ENCODE assay signal across 8 cellular contexts in genomic region chr11:120324932-120325810, GRCh38. TPM values are rescaled to one million over a fixed set of nuclear protein-coding genes. Genes with fewer than 3 reads are reported as not detected.
DNase-seq lines count a peak whose midpoint lies in the region; ATAC-seq and TF ChIP-seq lines count a peak whose summit lies in the region.

Gene TLCD5, plus strand, starts transcription at chr11:120325299. Its CDS starts 2,143 bp downstream, at chr11:120327442.

- H3K27ac Mint-ChIP-seq in WTC11, result peak within 1 kb of the TSS; percentile 74; the same call in 1 of the 2 replicates

- peaks cover 0 to 13% (median 10%) of the 10 kb centered on the region in 4 donors for H3K4me1 ChIP-seq in liver (ENCODE audit: control insufficient read depth in 4 of 4, insufficient read depth in 4 of 4, low read length in 3 of 4)

- CTCF ChIA-PET in AG04449 (lab: Yijun Ruan, JAX), result interaction anchor here (1.0 to 1.5 kb wide), 7 partner anchors 9 to 36 kb away, joined by 3 to 8 read pairs (median 3); no protein-coding TSS in a partner anchor
- CTCF ChIA-PET in WTC11 (lab: Charles Lee), result interaction anchor here (0.7 to 2.5 kb wide), 5 partner anchors 10 to 104 kb away, joined by 3 to 26 read pairs (median 4); partner anchors contain the start of gene ARHGEF12

- H3K4me3 ChIP-seq in AG04449 (ENCODE audit: low read depth, low read length), result peak within 1 kb of the TSS; percentile 70
- peak within 1 kb of the TSS; percentile 29 to 95 (median 79) for H3K4me3 ChIP-seq in dorsolateral prefrontal cortex
- peak within 1 kb of the TSS; percentile 41 to 64 (median 55) for H3K4me3 ChIP-seq in liver (ENCODE audit: low read depth in 1 of 3, low read length in 3 of 3)

- POLR2A ChIA-PET in AG04449 (lab: Yijun Ruan, JAX), result no interaction called here
- POLR2A ChIA-PET in WTC11 (lab: Charles Lee), result interaction anchor here (1.2 kb wide), 1 partner anchor 11 kb away, joined by 4 read pairs; the partner anchor contains the start of gene ARHGEF12

- H3K27me3 ChIP-seq in dorsolateral prefrontal cortex (no peaks in the 10 kb centered on the region), liver (ENCODE audit: control insufficient read depth in 4 of 4, insufficient read depth in 4 of 4, low read length in 3 of 4) (peaks cover 0 to 3% (median 1%) of the 10 kb centered on the region in 4 donors)

- 3% methylated on average over 84 of the region's 84 CpGs for WGBS in liver

- intact Hi-C loops in dorsolateral prefrontal cortex (cut with DNase I), result no loop called here

- peaks cover 3% of the 10 kb centered on the region; the same call in 1 of the 2 replicates for H3K9me3 Mint-ChIP-seq in WTC11

- peaks cover 17% of the 10 kb centered on the region for H3K4me1 Mint-ChIP-seq in WTC11

- peak; percentile 77 for ATAC-seq in GM19023 (IDR thresholded peaks at IDR 0.05; ENCODE audit: unreplicated experiment)
- peak; percentile 95 for ATAC-seq in WTC11
- no peak for ATAC-seq in HG02970 (IDR thresholded peaks at IDR 0.05; ENCODE audit: low FRiP score, unreplicated experiment)

- H3K9ac ChIP-seq in liver (ENCODE audit: low read depth in 1 of 2, low read length in 2 of 2), result peak within 1 kb of the TSS in 1 of 2 donors; percentile 27

- H3K27me3 Mint-ChIP-seq in WTC11 (ENCODE audit: low read depth), result peaks cover 16% of the 10 kb centered on the region

- H3K36me3 Mint-ChIP-seq in WTC11, result peaks cover 4% of the 10 kb centered on the region

- no peaks in the 10 kb centered on the region for H3K9me3 ChIP-seq in liver (ENCODE audit: control insufficient read depth in 4 of 4, low read length in 3 of 4)

- H3K4me3 Mint-ChIP-seq in WTC11, result peak within 1 kb of the TSS; percentile 78

- TF ChIP-seq RAD21 in liver (IDR thresholded peaks at IDR 0.05), result no peak

- no peaks in the 10 kb centered on the region for H3K36me3 ChIP-seq in liver (ENCODE audit: control insufficient read depth in 4 of 4, insufficient read depth in 3 of 4, low read depth in 1 of 4, low read length in 3 of 4)

- TF ChIP-seq CTCF in AG04449 (IDR thresholded peaks at IDR 0.05; ENCODE audit: insufficient read depth, low read length, missing control alignments) (peak; percentile 36), WTC11 (IDR thresholded peaks at IDR 0.05) (no peak), dorsolateral prefrontal cortex (IDR thresholded peaks at IDR 0.05 in 54 of 56, conservative IDR thresholded peaks at IDR 0.05 in 2 of 56; ENCODE audit: low read depth in 1 of 56, partially characterized antibody in 56 of 56) (peak in 21 of 56 donors; percentile 5 to 34 (median 17)), liver (IDR thresholded peaks at IDR 0.05; ENCODE audit: low read depth, low read length, missing input control) (no peak)

- no peak for DNase-seq in AG04449 (ENCODE audit: low read depth, low spot score)
- peak; percentile 81 for DNase-seq in NCI-H1436 (lab: John Stamatoyannopoulos, UW)
- peak; percentile 88 for DNase-seq in WTC11 (ENCODE audit: low spot score)
- DNase-seq in dorsolateral prefrontal cortex, result peak in 7 of 10 donors; percentile 49 to 80 (median 71)
- DNase-seq in stimulated activated CD8-positive, alpha-beta memory T cell treated with anti-CD3 and anti-CD28 coated beads, Interleukin-15, amount 100 ng/mL, for 48 hours (ENCODE audit: low read depth in 2 of 2), result peak; percentile 21 to 22

- peak within 1 kb of the TSS; percentile 52 to 99 (median 94) for H3K27ac ChIP-seq in dorsolateral prefrontal cortex
- peak within 1 kb of the TSS; percentile 64 for H3K27ac ChIP-seq in liver (ENCODE audit: low read depth in 1 of 2, low read length in 2 of 2)

TF ChIP-seq in WTC11, 78 proteins besides CTCF, POLR2A, EP300 and RAD21 (continues in another document):
- no peak for TF ChIP-seq PRRX2 (CRISPR knock-in tag; IDR thresholded peaks at IDR 0.05)
- TF ChIP-seq FOXP4 (CRISPR knock-in tag; IDR thresholded peaks at IDR 0.05), result peak; percentile 69; the same call in 1 of the 2 replicates
- TF ChIP-seq E2F1 (CRISPR knock-in tag; IDR thresholded peaks at IDR 0.05), result no peak
- TF ChIP-seq GTF2I (CRISPR knock-in tag; conservative IDR thresholded peaks at IDR 0.05), result no peak
- no peak for TF ChIP-seq TCF7 (CRISPR knock-in tag; IDR thresholded peaks at IDR 0.05; ENCODE audit: low read depth)
- TF ChIP-seq ZSCAN18 (CRISPR knock-in tag; IDR thresholded peaks at IDR 0.05), result no peak

TF ChIP-seq in liver, 16 proteins besides CTCF, POLR2A, EP300 and RAD21:
- TF ChIP-seq FOXA1 (IDR thresholded peaks at IDR 0.05) (no peak), MAX (IDR thresholded peaks at IDR 0.05) (no peak), ZBTB33 (IDR thresholded peaks at IDR 0.05) (no peak), EGR1 (IDR thresholded peaks at IDR 0.05; ENCODE audit: low read depth in 2 of 2) (no peak), TAF1 (conservative IDR thresholded peaks at IDR 0.05) (no peak), ATF3 (IDR thresholded peaks at IDR 0.05) (no peak), SP1 (IDR thresholded peaks at IDR 0.05) (no peak), GABPA (IDR thresholded peaks at IDR 0.05 in 1 of 2, conservative IDR thresholded peaks at IDR 0.05 in 1 of 2) (no peak)

RNA-seq across cellular contexts. Expression of gene TLCD5, which starts in this region (rescaled TPM):
- total RNA-seq in WTC11 (2021), result 8.2 to 10.2 TPM (median 8.3 TPM) in 3 replicates
- 10 to 100 TPM; 10.5 to 31.8 (median 18.5) TPM for total RNA-seq in dorsolateral prefrontal cortex
- total RNA-seq in liver, result 1 to 10 TPM in 1 of 2 donors, under 1 TPM in 1; 0.50 to 1.2 TPM
- under 1 TPM; 0.31 to 0.86 TPM for polyA plus RNA-seq in liver
